ENCODE assay signal across 19 cellular contexts in genomic region chr13:36531746-36532486, GRCh38.
DNase-seq lines count a peak whose midpoint lies in the region; ATAC-seq, FAIRE-seq and TF ChIP-seq lines count a peak whose summit lies in the region.
"Had no signal": no experiment of that assay in that cellular context is flagged by ENCODE, and none has a peak within 500 bp of the region (broad histone marks: within the 10 kb centered on the region; RNA-seq: fewer than 3 reads in every experiment).

No MANE protein-coding gene starts in this region.

- H4K20me1 ChIP-seq in endothelial cell of umbilical vein (replicated peaks; ENCODE audit: control insufficient read depth, extremely low read depth, insufficient read depth, low read length), result no peaks in the 10 kb centered on the region

- DNase-seq in EH (ENCODE audit: low read depth), result peak; percentile 18
- peak; percentile 2 to 83 for DNase-seq in NCI-H524 (lab: John Stamatoyannopoulos, UW)
- peak; percentile 87 for DNase-seq in endothelial cell of umbilical vein (ENCODE audit: low read depth, low spot score)
- peak; percentile 76 for DNase-seq in pulmonary artery endothelial cell (ENCODE audit: low read depth, low spot score)
- DNase-seq in GM13976 (ENCODE audit: low spot score), result no peak
- no peak for DNase-seq in SW480 (ENCODE audit: low spot score)
- DNase-seq: activated CD8-positive, alpha-beta memory T cell treated with anti-CD3 and anti-CD28 coated beads, Interleukin-2, amount 10 ng/mL, durations not matched to agents 7 days and 5 days; CD4-positive, alpha-beta T cell; naive thymus-derived CD8-positive, alpha-beta T cell; NCI-H1694; right cardiac atrium; stimulated activated CD4-positive, alpha-beta T cell treated with anti-CD3 and anti-CD28 coated beads, Interleukin-4, amount 100 ng/mL, for 4 hours; stimulated activated naive CD4-positive, alpha-beta T cell treated with Interleukin-2 at 50 U/mL for 16 hours had no signal

- dilution Hi-C loops in endothelial cell of umbilical vein (cut with MboI; ENCODE audit: extremely low pct_ligation_motif_present, low sequenced_read_pairs), result no loop called here

- H3K9ac ChIP-seq in endothelial cell of umbilical vein (replicated peaks; ENCODE audit: extremely low read depth, insufficient read depth, low read length), result peak overlapping the region; percentile 50

- TSS peak; percentile 41 for BruUV-seq in endothelial cell of umbilical vein (replicated peaks; lab: Mats Ljungman, UMichigan)

- POLR2A ChIA-PET in endothelial cell of umbilical vein (lab: Charles Lee), result no interaction called here

- H3K9me1 ChIP-seq in endothelial cell of umbilical vein (replicated peaks; ENCODE audit: control insufficient read depth, extremely low read depth, insufficient read depth, low read length), result no peaks in the 10 kb centered on the region

- no peaks in the 10 kb centered on the region for H3K27me3 ChIP-seq in endothelial cell of umbilical vein (ENCODE audit: control insufficient read depth in 2 of 2, insufficient read depth in 2 of 2, low read length in 2 of 2)
- H3K27me3 ChIP-seq: SJSA1 had no signal

- peak; percentile 92 for FAIRE-seq in endothelial cell of umbilical vein (lab: Jason Lieb, UNC)
- FAIRE-seq: frontal cortex, HepG2 had no signal

- H3K79me2 ChIP-seq in endothelial cell of umbilical vein (ENCODE audit: control insufficient read depth, insufficient read depth, low read length), result no peaks in the 10 kb centered on the region

- no peak for TF ChIP-seq CTCF in endothelial cell of umbilical vein (IDR thresholded peaks at IDR 0.05; ENCODE audit: extremely low read depth in 1 of 2, insufficient read depth in 1 of 2, low read depth in 1 of 2, low read length in 2 of 2)
- no peak for TF ChIP-seq CTCF in GM13976 (IDR thresholded peaks at IDR 0.05; ENCODE audit: borderline replicate concordance, control extremely low read depth, extremely low read depth, insufficient read depth, missing control alignments)

- ATAC-seq in GM21447 (IDR thresholded peaks at IDR 0.05; ENCODE audit: unreplicated experiment) (no peak), GM19351 (IDR thresholded peaks at IDR 0.05; ENCODE audit: unreplicated experiment) (no peak)
- ATAC-seq: activated CD8-positive, alpha-beta memory T cell treated with anti-CD3 and anti-CD28 coated beads, Interleukin-2, amount 10 ng/mL, durations not matched to agents 7 days and 5 days; activated naive CD4-positive, alpha-beta T cell treated with anti-CD3 and anti-CD28 coated beads, Interleukin-2, amount 50 U/mL, for 72 hours; HepG2; naive thymus-derived CD8-positive, alpha-beta T cell had no signal

- CTCF ChIA-PET in endothelial cell of umbilical vein (lab: Charles Lee), result interaction anchor here (0.6 to 3.7 kb wide), 4 partner anchors 11 to 311 kb away, joined by 3 to 28 read pairs (median 8); no protein-coding TSS in a partner anchor

- in situ Hi-C loops in GM13976 (cut with MboI; ENCODE audit: low sequenced_read_pairs, unreplicated experiment), result no loop called here

- peak overlapping the region; percentile 35 for H2AFZ ChIP-seq in endothelial cell of umbilical vein (ENCODE audit: low read depth, low read length)

- H3K9me3 ChIP-seq in endothelial cell of umbilical vein (replicated peaks; ENCODE audit: control insufficient read depth, insufficient read depth, low read length), result no peaks in the 10 kb centered on the region
- H3K9me3 ChIP-seq: SJSA1 had no signal

- H3K4me1 ChIP-seq in endothelial cell of umbilical vein (ENCODE audit: control insufficient read depth, extremely low read depth, insufficient read depth, low read length), result peaks cover 47% of the 10 kb centered on the region
- H3K4me1 ChIP-seq: SJSA1 had no signal

- H3K27ac ChIP-seq in endothelial cell of umbilical vein (ENCODE audit: insufficient read depth, low read depth, low read length), result peak overlapping the region; percentile 95
- H3K27ac ChIP-seq: SJSA1 had no signal

- TF ChIP-seq POLR2A in endothelial cell of umbilical vein (IDR thresholded peaks at IDR 0.05; ENCODE audit: low read depth, low read length), result peak; percentile 22

- intact Hi-C loops in endothelial cell of umbilical vein (cut with micrococcal nuclease), result loop anchor here (2.0 to 10.0 kb wide), 4 partner anchors 185 to 453 kb away; partner anchors contain the start of genes CCDC169 and SPART

- peak overlapping the region in 1 of 3 experiments; percentile 16 for H3K4me3 ChIP-seq in endothelial cell of umbilical vein (replicated peaks in 1 of 3; ENCODE audit: insufficient read depth in 1 of 3, low read depth in 1 of 3, low read length in 3 of 3)
- H3K4me3 ChIP-seq: SJSA1 had no signal

- H3K36me3 ChIP-seq in endothelial cell of umbilical vein (ENCODE audit: control insufficient read depth in 2 of 2, extremely low read depth in 1 of 2, insufficient read depth in 2 of 2, low read length in 2 of 2), result no peaks in the 10 kb centered on the region
- H3K36me3 ChIP-seq: SJSA1 had no signal

- H3K4me2 ChIP-seq in endothelial cell of umbilical vein (ENCODE audit: insufficient read depth, low read length), result peak overlapping the region; percentile 58

TF ChIP-seq in endothelial cell of umbilical vein, 7 proteins besides CTCF, POLR2A, EP300 and RAD21:
- peak; percentile 72 for TF ChIP-seq POLR2AphosphoS5 (IDR thresholded peaks at IDR 0.05; ENCODE audit: insufficient read depth, low read depth, low read length)
- TF ChIP-seq JUN (IDR thresholded peaks at IDR 0.05; ENCODE audit: borderline replicate concordance, insufficient read depth, insufficient read length, low read depth), result no peak
- no peak for TF ChIP-seq EZH2 (IDR thresholded peaks at IDR 0.05; ENCODE audit: borderline replicate concordance, low read depth, low read length, severe bottlenecking)
- TF ChIP-seq, protein P1, sequence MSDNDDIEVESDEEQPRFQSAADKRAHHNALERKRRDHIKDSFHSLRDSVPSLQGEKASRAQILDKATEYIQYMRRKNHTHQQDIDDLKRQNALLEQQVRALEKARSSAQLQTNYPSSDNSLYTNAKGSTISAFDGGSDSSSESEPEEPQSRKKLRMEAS (IDR thresholded peaks at IDR 0.05; ENCODE audit: insufficient read depth, insufficient read length), result no peak
- no peak for TF ChIP-seq MYC (IDR thresholded peaks at IDR 0.05; ENCODE audit: low read depth, low read length)
- TF ChIP-seq GATA2 (IDR thresholded peaks at IDR 0.05; ENCODE audit: insufficient read depth, insufficient read length, low read depth, low read length), result peak; percentile 87
- peak; percentile 28 for TF ChIP-seq FOS (IDR thresholded peaks at IDR 0.05; ENCODE audit: borderline replicate concordance, insufficient read depth, low read length)

Comparison
In these comparisons a context has a peak if more than half of its experiments do, and no peak if none do; other contexts are left out.
1. DNase-seq: peak in EH (single experiment), NCI-H524 (2 of 2), endothelial cell of umbilical vein (single experiment) and pulmonary artery endothelial cell (single experiment); none in GM13976 (single experiment) and SW480 (single experiment).